ENCODE assay signal across 13 cellular contexts in genomic region chr15:100060276-100060926, GRCh38.
A peak's percentile ranks its signal among the peaks of the same experiment; 100 is the strongest.
DNase-seq lines count a peak whose midpoint lies in the region; ATAC-seq, FAIRE-seq and TF ChIP-seq lines count a peak whose summit lies in the region.
"Had no signal": no experiment of that assay in that cellular context is flagged by ENCODE, and none has a peak within 500 bp of the region (broad histone marks: within the 10 kb centered on the region; RNA-seq: fewer than 3 reads in every experiment).

No MANE protein-coding gene starts in this region.

- H3K36me3 ChIP-seq in heart left ventricle, result no peaks in the 10 kb centered on the region
- H3K36me3 ChIP-seq in pancreas, result no peaks in the 10 kb centered on the region
- no peaks in the 10 kb centered on the region for H3K36me3 ChIP-seq in naive thymus-derived CD4-positive, alpha-beta T cell (ENCODE audit: control insufficient read depth in 2 of 3, insufficient read depth in 3 of 3, low read length in 3 of 3)

- POLR2A ChIA-PET in naive thymus-derived CD4-positive, alpha-beta T cell (lab: Charles Lee), result no interaction called here

- no peak for TF ChIP-seq CTCF in VCaP (conservative IDR thresholded peaks at IDR 0.05)
- no peak for TF ChIP-seq CTCF in heart left ventricle (IDR thresholded peaks at IDR 0.05)
- TF ChIP-seq CTCF in pancreas (IDR thresholded peaks at IDR 0.05), result no peak

- CTCF ChIA-PET in naive thymus-derived CD4-positive, alpha-beta T cell (lab: Charles Lee), result no interaction called here

- no peaks in the 10 kb centered on the region for H3K4me1 Mint-ChIP-seq in naive thymus-derived CD4-positive, alpha-beta T cell

- WGBS in heart left ventricle, 4 donors, result 48 to 59% (median 54%) methylated on average over 10 of the region's 10 CpGs
- WGBS in pancreas, 2 donors, result 42 to 45% methylated on average over 10 of the region's 10 CpGs

- no peaks in the 10 kb centered on the region for H3K27me3 ChIP-seq in heart left ventricle
- no peaks in the 10 kb centered on the region for H3K27me3 ChIP-seq in pancreas
- H3K27me3 ChIP-seq in naive thymus-derived CD4-positive, alpha-beta T cell (ENCODE audit: control insufficient read depth in 2 of 2, insufficient read depth in 2 of 2, low read length in 2 of 2), result no peaks in the 10 kb centered on the region

- H3K9me3 ChIP-seq in heart left ventricle (no peaks in the 10 kb centered on the region), pancreas (no peaks in the 10 kb centered on the region)
- no peaks in the 10 kb centered on the region for H3K9me3 ChIP-seq in naive thymus-derived CD4-positive, alpha-beta T cell (ENCODE audit: control insufficient read depth in 2 of 3, low read length in 3 of 3)

- peaks cover 0 to 24% (median 13%) of the 10 kb centered on the region in 5 donors for H3K36me3 Mint-ChIP-seq in naive thymus-derived CD4-positive, alpha-beta T cell

- H3K27ac Mint-ChIP-seq in naive thymus-derived CD4-positive, alpha-beta T cell, result no peak overlapping the region
- H3K27ac Mint-ChIP-seq: activated T-cell treated with anti-CD3 and anti-CD28 coated beads, Interleukin-2, amount 50 U/mL, for 24 hours had no signal

- no peaks in the 10 kb centered on the region for H3K27me3 Mint-ChIP-seq in naive thymus-derived CD4-positive, alpha-beta T cell
- H3K27me3 Mint-ChIP-seq: activated T-cell treated with anti-CD3 and anti-CD28 coated beads, Interleukin-2, amount 50 U/mL, for 24 hours had no signal

- FAIRE-seq in pancreas (lab: Jason Lieb, UNC), result no peak
- FAIRE-seq: G401.6, RCC 7860 had no signal

- TF ChIP-seq POLR2A in heart left ventricle (IDR thresholded peaks at IDR 0.05), result no peak

- H3K27ac ChIP-seq in VCaP (peak overlapping the region; percentile 75), heart left ventricle (no peak overlapping the region), pancreas (peak overlapping the region in 2 of 4 donors; percentile 29 to 42)
- H3K27ac ChIP-seq in naive thymus-derived CD4-positive, alpha-beta T cell (ENCODE audit: low read depth, low read length), result no peak overlapping the region

- H3K4me3 ChIP-seq in heart left ventricle, result no peak overlapping the region
- no peak overlapping the region for H3K4me3 ChIP-seq in pancreas
- H3K4me3 ChIP-seq in naive thymus-derived CD4-positive, alpha-beta T cell (ENCODE audit: low read length), result no peak overlapping the region

- DNase-seq in ELR (ENCODE audit: low read depth) (peak; percentile 3), heart left ventricle (peak in 3 of 5 donors; percentile 25 to 47 (median 35)), pancreas (peak in 4 of 6 donors; percentile 47 to 59 (median 52)), NCI-H748 treated with DMSO at 0.1 percent for 48 hours (lab: John Stamatoyannopoulos, UW) (no peak), GDM1 (lab: John Stamatoyannopoulos, UW) (no peak)
- DNase-seq in naive thymus-derived CD4-positive, alpha-beta T cell, result no peak
- DNase-seq: activated T-cell treated with anti-CD3 and anti-CD28 coated beads, Interleukin-2, amount 50 U/mL, for 24 hours; KBM-7 had no signal

- H3K4me1 ChIP-seq in heart left ventricle (peaks cover 0 to 23% (median 8%) of the 10 kb centered on the region in 12 donors), pancreas (peaks cover 0 to 10% (median 4%) of the 10 kb centered on the region in 3 donors)
- H3K4me1 ChIP-seq in naive thymus-derived CD4-positive, alpha-beta T cell (ENCODE audit: control insufficient read depth in 2 of 2, insufficient read depth in 2 of 2, low read length in 2 of 2), result no peaks in the 10 kb centered on the region

- no peak overlapping the region for H3K4me3 Mint-ChIP-seq in naive thymus-derived CD4-positive, alpha-beta T cell
- H3K4me3 Mint-ChIP-seq: activated T-cell treated with anti-CD3 and anti-CD28 coated beads, Interleukin-2, amount 50 U/mL, for 24 hours had no signal

- ATAC-seq in heart left ventricle (peak in 3 of 4 donors; percentile 58 to 82 (median 74)), pancreas (peak; percentile 76 to 92 (median 90)), HG02588 (IDR thresholded peaks at IDR 0.05; ENCODE audit: unreplicated experiment) (no peak)
- no peak for ATAC-seq in naive thymus-derived CD4-positive, alpha-beta T cell
- ATAC-seq: left lobe of liver had no signal

- intact Hi-C loops in heart left ventricle (cut with DNase I), result loop anchor here in 1 of 10 donors (5.0 kb wide), 1 partner anchor 47 kb away; no protein-coding TSS in a partner anchor
- intact Hi-C loops in pancreas (cut with DNase I), result no loop called here
- intact Hi-C loops in naive thymus-derived CD4-positive, alpha-beta T cell (cut with micrococcal nuclease), result no loop called here

- peaks cover 0 to 2% (median 0%) of the 10 kb centered on the region in 11 donors for H3K9me3 Mint-ChIP-seq in naive thymus-derived CD4-positive, alpha-beta T cell
- H3K9me3 Mint-ChIP-seq: activated T-cell treated with anti-CD3 and anti-CD28 coated beads, Interleukin-2, amount 50 U/mL, for 24 hours had no signal

Comparison
In these comparisons a context has a peak if more than half of its experiments do, and no peak if none do; other contexts are left out.
1. DNase-seq: peak in ELR (single experiment), heart left ventricle (3 of 5) and pancreas (4 of 6); none in NCI-H748 treated with DMSO at 0.1 percent for 48 hours (single experiment), naive thymus-derived CD4-positive, alpha-beta T cell (0 of 9) and GDM1 (single experiment).
2. ATAC-seq: peak in heart left ventricle (3 of 4) and pancreas (4 of 4); none in HG02588 (single experiment) and naive thymus-derived CD4-positive, alpha-beta T cell (single experiment).